11 cellular contexts compared by ENCODE assay signal in the genomic region with DNA sequence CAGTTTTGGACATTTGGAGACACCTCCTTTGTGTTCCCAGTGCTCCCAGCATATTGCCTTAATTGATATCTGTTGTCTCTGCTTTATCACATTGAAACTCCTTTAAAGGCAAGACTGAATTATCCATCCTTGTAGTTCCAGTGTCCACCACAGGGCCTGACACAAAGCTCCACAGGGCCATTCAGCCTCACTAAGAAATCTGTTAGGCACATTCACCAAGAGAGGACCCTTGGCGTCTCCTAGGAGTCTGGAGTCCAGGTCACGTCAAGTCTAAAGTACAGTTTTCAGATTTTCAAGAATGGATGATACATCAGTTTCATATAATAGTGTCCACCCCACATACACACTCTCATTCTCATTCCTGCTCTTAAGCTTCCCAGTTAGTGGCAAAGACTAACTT. TPM values are rescaled to one million over a fixed set of nuclear protein-coding genes. Genes with fewer than 3 reads are reported as not detected.
A peak's percentile ranks its signal among the peaks of the same experiment; 100 is the strongest.
DNase-seq lines count a peak whose midpoint lies in the region; ATAC-seq and TF ChIP-seq lines count a peak whose summit lies in the region.
"Had no signal": no experiment of that assay in that cellular context is flagged by ENCODE, and none has a peak within 500 bp of the region (broad histone marks: within the 10 kb centered on the region; RNA-seq: fewer than 3 reads in every experiment).

No MANE protein-coding gene starts in this region.

- H3K4me2 ChIP-seq in Loucy (ENCODE audit: low read depth, low read length, poor library complexity, severe bottlenecking) (peak overlapping the region; percentile 2), neural progenitor cell (no peak overlapping the region)

- H3K4me3 ChIP-seq in Loucy (ENCODE audit: low read length, poor library complexity, severe bottlenecking) (no peak overlapping the region), neural progenitor cell (no peak overlapping the region)

- H3K9me3 ChIP-seq in Loucy (ENCODE audit: insufficient read depth, low read depth, low read length): no peaks in the 10 kb centered on the region
- peaks cover 10% of the 10 kb centered on the region for H3K9me3 ChIP-seq in neural progenitor cell (ENCODE audit: low read depth)

- H3K4me1 Mint-ChIP-seq in neural progenitor cell: peaks cover 18% of the 10 kb centered on the region

- H4K20me1 ChIP-seq in Loucy (ENCODE audit: insufficient read depth, low read length, poor library complexity, severe bottlenecking) (peaks cover 4% of the 10 kb centered on the region), neural progenitor cell (ENCODE audit: low read depth) (no peaks in the 10 kb centered on the region)

- no peak overlapping the region for H3K9ac ChIP-seq in Loucy (ENCODE audit: low read depth, low read length, poor library complexity, severe bottlenecking)
- H3K9ac ChIP-seq in neural progenitor cell: no peak overlapping the region

- H3K4me1 ChIP-seq in Loucy (ENCODE audit: insufficient read depth, low read length, poor library complexity, severe bottlenecking) (peaks cover 31% of the 10 kb centered on the region), neural progenitor cell (peaks cover 5% of the 10 kb centered on the region)

- H3K9me3 Mint-ChIP-seq in neural progenitor cell: peaks cover 37% of the 10 kb centered on the region
- H3K9me3 Mint-ChIP-seq: effector memory CD8-positive, alpha-beta T cell had no signal

- H3K36me3 Mint-ChIP-seq in neural progenitor cell: peaks cover 56% of the 10 kb centered on the region

- H3F3A ChIP-seq in Loucy (ENCODE audit: low read depth) (no peaks in the 10 kb centered on the region), neural progenitor cell (ENCODE audit: low read depth) (peaks cover 4% of the 10 kb centered on the region)

- no peak overlapping the region for H3K4me3 Mint-ChIP-seq in neural progenitor cell
- H3K4me3 Mint-ChIP-seq: effector memory CD8-positive, alpha-beta T cell had no signal

- TF ChIP-seq CTCF in Loucy (conservative IDR thresholded peaks at IDR 0.05; ENCODE audit: low read length) (peak; percentile 52), neural progenitor cell (IDR thresholded peaks at IDR 0.05) (peak; percentile 47)

- H3K79me2 ChIP-seq in Loucy (ENCODE audit: insufficient read depth, low read length): peaks cover 18% of the 10 kb centered on the region
- peaks cover 56% of the 10 kb centered on the region for H3K79me2 ChIP-seq in neural progenitor cell (ENCODE audit: low read depth)

- ATAC-seq in HG03139 (IDR thresholded peaks at IDR 0.05; ENCODE audit: unreplicated experiment): no peak
- ATAC-seq: effector memory CD8-positive, alpha-beta T cell had no signal

- DNase-seq in NCI-H345 treated with DMSO at 0.1 percent for 48 hours (lab: John Stamatoyannopoulos, UW; ENCODE audit: unreplicated experiment) (peak; percentile 24), NCI-H345 (lab: John Stamatoyannopoulos, UW) (no peak), cerebellar cortex (ENCODE audit: low spot score) (peak; percentile 7), neural progenitor cell (ENCODE audit: low spot score) (peak; percentile 38), H4 (ENCODE audit: low spot score) (no peak), activated T-cell treated with anti-CD3 and anti-CD28 coated beads for 4 hours (no peak)
- DNase-seq: effector memory CD8-positive, alpha-beta T cell; NCI-H524; T-helper 1 cell had no signal

- H3K36me3 ChIP-seq in Loucy (ENCODE audit: insufficient read depth, low read length): no peaks in the 10 kb centered on the region
- peaks cover 4% of the 10 kb centered on the region for H3K36me3 ChIP-seq in neural progenitor cell

- H2AFZ ChIP-seq in Loucy (ENCODE audit: low read length) (no peak overlapping the region), neural progenitor cell (replicated peaks) (no peak overlapping the region)

- H3K9me2 ChIP-seq in Loucy (replicated peaks; ENCODE audit: low read depth, low read length): no peaks in the 10 kb centered on the region

- H3K27me3 ChIP-seq in Loucy (ENCODE audit: insufficient read depth, low read length, poor library complexity, severe bottlenecking): no peaks in the 10 kb centered on the region
- no peaks in the 10 kb centered on the region for H3K27me3 ChIP-seq in neural progenitor cell

- H3K27me3 Mint-ChIP-seq in neural progenitor cell (ENCODE audit: insufficient read depth, low read depth): peaks cover 3% of the 10 kb centered on the region
- H3K27me3 Mint-ChIP-seq: effector memory CD8-positive, alpha-beta T cell had no signal

- no peak overlapping the region for H3K27ac Mint-ChIP-seq in neural progenitor cell
- H3K27ac Mint-ChIP-seq: effector memory CD8-positive, alpha-beta T cell had no signal

- H3K27ac ChIP-seq in neural progenitor cell: no peak overlapping the region

RNA-seq across cellular contexts. Expression of gene ACP6, which starts 4.8 kb away (rescaled TPM):
- 25.9 and 27.6 TPM in 2 replicates for total RNA-seq in neural progenitor cell (ENCODE audit: low replicate concordance)
- total RNA-seq in H4 (2014; rRNA removed; shearing (Covaris generic)): 7.3 and 10.9 TPM in 2 replicates

Comparison
In these comparisons a context has a peak if more than half of its experiments do, and no peak if none do; other contexts are left out.
1. DNase-seq: peak in NCI-H345 treated with DMSO at 0.1 percent for 48 hours (single experiment), cerebellar cortex (single experiment) and neural progenitor cell (single experiment); none in NCI-H345 (single experiment), H4 (single experiment) and activated T-cell treated with anti-CD3 and anti-CD28 coated beads for 4 hours (single experiment).